ENCODE assay signal across 16 cellular contexts in the genomic region with DNA sequence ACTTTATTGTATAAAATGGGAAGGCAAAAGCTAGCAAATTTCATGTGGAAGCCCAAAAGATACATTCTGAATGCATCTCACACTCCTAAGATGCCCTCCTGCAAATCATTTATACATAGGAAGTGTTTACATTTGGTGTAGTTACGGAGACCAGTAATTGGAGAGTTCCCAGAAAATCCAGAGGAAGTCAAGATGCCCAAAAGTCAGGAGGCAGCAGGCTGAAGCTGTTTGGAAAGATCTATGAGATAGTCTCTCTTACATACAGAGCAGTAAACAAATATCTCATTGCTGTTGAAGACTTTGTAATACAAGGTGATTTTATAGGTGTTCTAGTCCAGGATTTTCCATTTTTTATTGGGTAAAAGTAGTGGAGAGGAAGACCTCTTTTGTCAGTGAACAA. TPM values are rescaled to one million over a fixed set of nuclear protein-coding genes. Genes with fewer than 3 reads are reported as not detected.
A peak's percentile ranks its signal among the peaks of the same experiment; 100 is the strongest.
DNase-seq lines count a peak whose midpoint lies in the region; ATAC-seq, FAIRE-seq and TF ChIP-seq lines count a peak whose summit lies in the region.
"Had no signal": no experiment of that assay in that cellular context is flagged by ENCODE, and none has a peak within 500 bp of the region (broad histone marks: within the 10 kb centered on the region; RNA-seq: fewer than 3 reads in every experiment).

No MANE protein-coding gene starts in this region.

- TF ChIP-seq CTCF in C4-2B (conservative IDR thresholded peaks at IDR 0.05) (no peak), VCaP (conservative IDR thresholded peaks at IDR 0.05) (no peak), gastrocnemius medialis (IDR thresholded peaks at IDR 0.05 in 4 of 5, conservative IDR thresholded peaks at IDR 0.05 in 1 of 5) (no peak), SK-N-SH (IDR thresholded peaks at IDR 0.05) (no peak)

- intact Hi-C loops in gastrocnemius medialis (cut with DNase I; ENCODE audit: low total_unique reads) = no loop called here

- 88% methylated on average over 1 of the region's 1 CpG for WGBS in SK-N-SH (ENCODE audit: low lambda C conversion rate)

- in situ Hi-C loops in gastrocnemius medialis (cut with MboI; ENCODE audit: low sequenced_read_pairs in 4 of 4) = no loop called here

- H3K36me3 ChIP-seq in Karpas-422 (ENCODE audit: insufficient read depth, low read length) (no peaks in the 10 kb centered on the region), gastrocnemius medialis (peaks cover 3 to 4% of the 10 kb centered on the region in 2 donors), SK-N-SH (replicated peaks in 1 of 2; ENCODE audit: control insufficient read depth in 1 of 2, insufficient read depth in 2 of 2, low read length in 1 of 2) (no peaks in the 10 kb centered on the region)

- no peak for TF ChIP-seq RAD21 in SK-N-SH (IDR thresholded peaks at IDR 0.05; ENCODE audit: low read length)

- no peaks in the 10 kb centered on the region for H3K27me3 ChIP-seq in Karpas-422 (ENCODE audit: low read length)
- H3K27me3 ChIP-seq in gastrocnemius medialis = no peaks in the 10 kb centered on the region
- no peaks in the 10 kb centered on the region for H3K27me3 ChIP-seq in SK-N-SH (ENCODE audit: insufficient read depth)

- H3K4me3 ChIP-seq in Karpas-422 (ENCODE audit: low read length) (no peak overlapping the region), gastrocnemius medialis (no peak overlapping the region), SK-N-SH (ENCODE audit: low read depth in 2 of 2, low read length in 1 of 2) (no peak overlapping the region)
- H3K4me3 ChIP-seq: A549 had no signal

- H3K27ac ChIP-seq in C4-2B = peak overlapping the region; percentile 65
- no peak overlapping the region for H3K27ac ChIP-seq in Karpas-422 (ENCODE audit: low read length)
- H3K27ac ChIP-seq in VCaP = peak overlapping the region; percentile 49
- peak overlapping the region in 3 of 4 donors; percentile 11 to 47 (median 33) for H3K27ac ChIP-seq in gastrocnemius medialis
- no peak overlapping the region for H3K27ac ChIP-seq in SK-N-SH (ENCODE audit: low read depth in 2 of 2, low read length in 1 of 2)
- H3K27ac ChIP-seq: A549 had no signal

- no peak overlapping the region for H3K4me2 ChIP-seq in Karpas-422 (ENCODE audit: low read depth, low read length, poor library complexity, severe bottlenecking)
- H3K4me2 ChIP-seq in SK-N-SH = no peak overlapping the region
- H3K4me2 ChIP-seq: A549 had no signal

- no peaks in the 10 kb centered on the region for H4K20me1 ChIP-seq in Karpas-422 (ENCODE audit: insufficient read depth, low read depth, low read length)
- no peaks in the 10 kb centered on the region for H4K20me1 ChIP-seq in SK-N-SH (ENCODE audit: insufficient read depth)

- no peak for TF ChIP-seq EP300 in SK-N-SH (IDR thresholded peaks at IDR 0.05; ENCODE audit: borderline replicate concordance in 1 of 2, low read depth in 1 of 2, low read length in 1 of 2)

- peak overlapping the region; percentile 39; the same call in 1 of the 2 replicates for H2AFZ ChIP-seq in Karpas-422 (ENCODE audit: low read length)
- H2AFZ ChIP-seq in SK-N-SH (ENCODE audit: low read depth) = no peak overlapping the region

- H3K4me1 ChIP-seq in Karpas-422 (ENCODE audit: low read length) (0 out of 2 replicates have a peak, but pooled peaks cover 2% of the 10 kb centered on the region), gastrocnemius medialis (peaks cover 55 to 81% of the 10 kb centered on the region in 2 donors), SK-N-SH (ENCODE audit: control insufficient read depth in 1 of 2, insufficient read depth in 2 of 2, low read depth in 1 of 2, low read length in 1 of 2) (no peaks in the 10 kb centered on the region)
- H3K4me1 ChIP-seq: A549 had no signal

- H3K9ac ChIP-seq in Karpas-422 (ENCODE audit: low read length) (no peak overlapping the region), SK-N-SH (no peak overlapping the region)

- H3K9me2 ChIP-seq in Karpas-422 (replicated peaks; ENCODE audit: insufficient read depth, low read length) = no peaks in the 10 kb centered on the region
- no peaks in the 10 kb centered on the region for H3K9me2 ChIP-seq in SK-N-SH

- POLR2A ChIA-PET in SK-N-SH (lab: Yijun Ruan, JAX) = interaction anchor here (0.6 kb wide), 1 partner anchor 28 kb away, joined by 3 read pairs; no protein-coding TSS in a partner anchor

- FAIRE-seq in urothelium cell line (lab: Jason Lieb, UNC) = no peak
- FAIRE-seq: A549, HepG2 had no signal

- ATAC-seq in gastrocnemius medialis = no peak
- ATAC-seq: A549; CD8-positive, alpha-beta T cell; HepG2 had no signal

- TF ChIP-seq POLR2A in gastrocnemius medialis (IDR thresholded peaks at IDR 0.05) = no peak

- H3K79me2 ChIP-seq in Karpas-422 (ENCODE audit: low read length) = peaks cover 46% of the 10 kb centered on the region
- peaks cover 8% of the 10 kb centered on the region; the same call in 1 of the 2 replicates for H3K79me2 ChIP-seq in SK-N-SH (ENCODE audit: insufficient read depth)

- no peaks in the 10 kb centered on the region for H3F3A ChIP-seq in SK-N-SH (replicated peaks; ENCODE audit: insufficient read depth)

- H3K9me3 ChIP-seq in Karpas-422 (ENCODE audit: low read length) (no peaks in the 10 kb centered on the region), gastrocnemius medialis (no peaks in the 10 kb centered on the region), SK-N-SH (no peaks in the 10 kb centered on the region)
- H3K9me3 ChIP-seq: A549 had no signal

- CTCF ChIA-PET in SK-N-SH (lab: Yijun Ruan, JAX) = interaction anchor here (1.2 to 1.7 kb wide), 3 partner anchors 11 to 53 kb away, joined by 3 to 4 read pairs (median 3); a partner anchor contains a TSS

- DNase-seq in Karpas-422 = no peak
- DNase-seq in gastrocnemius medialis = no peak
- DNase-seq in SK-N-SH = no peak
- no peak for DNase-seq in urothelium cell line (ENCODE audit: low spot score)
- DNase-seq in HCEC 1CT = no peak
- DNase-seq: AML-193; Calu3; CD8-positive, alpha-beta T cell; DMS79 treated with DMSO at 0.1 percent for 48 hours; GF-D8; GOT3; H9 had no signal

TF ChIP-seq in SK-N-SH, 30 proteins besides CTCF, POLR2A, EP300 and RAD21 (continues in another document):
- TF ChIP-seq TEAD4 (IDR thresholded peaks at IDR 0.05; ENCODE audit: borderline replicate concordance, insufficient read depth) (no peak), NFIC (IDR thresholded peaks at IDR 0.05; ENCODE audit: borderline replicate concordance) (no peak), GABPA (IDR thresholded peaks at IDR 0.05; ENCODE audit: low read depth) (no peak), RFX5 (IDR thresholded peaks at IDR 0.05; ENCODE audit: low read length) (no peak), POLR2AphosphoS5 (IDR thresholded peaks at IDR 0.05; ENCODE audit: low read depth, low read length) (no peak), NRF1 (IDR thresholded peaks at IDR 0.05; ENCODE audit: low read depth, low read length) (no peak), YY1 (IDR thresholded peaks at IDR 0.05; ENCODE audit: low read depth) (no peak), CHD2 (IDR thresholded peaks at IDR 0.05; ENCODE audit: low read length, partially characterized antibody) (no peak)
- TF ChIP-seq, protein P1, sequence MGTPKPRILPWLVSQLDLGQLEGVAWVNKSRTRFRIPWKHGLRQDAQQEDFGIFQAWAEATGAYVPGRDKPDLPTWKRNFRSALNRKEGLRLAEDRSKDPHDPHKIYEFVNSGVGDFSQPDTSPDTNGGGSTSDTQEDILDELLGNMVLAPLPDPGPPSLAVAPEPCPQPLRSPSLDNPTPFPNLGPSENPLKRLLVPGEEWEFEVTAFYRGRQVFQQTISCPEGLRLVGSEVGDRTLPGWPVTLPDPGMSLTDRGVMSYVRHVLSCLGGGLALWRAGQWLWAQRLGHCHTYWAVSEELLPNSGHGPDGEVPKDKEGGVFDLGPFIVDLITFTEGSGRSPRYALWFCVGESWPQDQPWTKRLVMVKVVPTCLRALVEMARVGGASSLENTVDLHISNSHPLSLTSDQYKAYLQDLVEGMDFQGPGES (IDR thresholded peaks at IDR 0.05; ENCODE audit: low read depth, low read length) = no peak
- TF ChIP-seq, protein P2, sequence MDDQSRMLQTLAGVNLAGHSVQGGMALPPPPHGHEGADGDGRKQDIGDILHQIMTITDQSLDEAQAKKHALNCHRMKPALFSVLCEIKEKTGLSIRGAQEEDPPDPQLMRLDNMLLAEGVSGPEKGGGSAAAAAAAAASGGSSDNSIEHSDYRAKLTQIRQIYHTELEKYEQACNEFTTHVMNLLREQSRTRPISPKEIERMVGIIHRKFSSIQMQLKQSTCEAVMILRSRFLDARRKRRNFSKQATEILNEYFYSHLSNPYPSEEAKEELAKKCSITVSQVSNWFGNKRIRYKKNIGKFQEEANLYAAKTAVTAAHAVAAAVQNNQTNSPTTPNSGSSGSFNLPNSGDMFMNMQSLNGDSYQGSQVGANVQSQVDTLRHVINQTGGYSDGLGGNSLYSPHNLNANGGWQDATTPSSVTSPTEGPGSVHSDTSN (IDR thresholded peaks at IDR 0.05) = no peak
- TF ChIP-seq, protein P3, sequence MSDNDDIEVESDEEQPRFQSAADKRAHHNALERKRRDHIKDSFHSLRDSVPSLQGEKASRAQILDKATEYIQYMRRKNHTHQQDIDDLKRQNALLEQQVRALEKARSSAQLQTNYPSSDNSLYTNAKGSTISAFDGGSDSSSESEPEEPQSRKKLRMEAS (IDR thresholded peaks at IDR 0.05; ENCODE audit: low read depth) = no peak

RNA-seq across cellular contexts. Expression of a gene that starts 8.8 kb away (rescaled TPM):
- 92.6 and 109 TPM in 2 replicates for total RNA-seq in Karpas-422 (2014; rRNA removed; shearing (Covaris generic); ENCODE audit: low replicate concordance)
- 100 to 1,000 TPM; 118 to 301 (median 222) TPM for total RNA-seq in gastrocnemius medialis
- 5.7 and 8.0 TPM in 2 replicates for polyA plus RNA-seq in SK-N-SH (2012; rRNA removed)
- polyA plus RNA-seq in SK-N-SH (2012; cell fraction: cytosol; rRNA removed) = 6.1 and 7.3 TPM in 2 replicates
- polyA plus RNA-seq in SK-N-SH (2012; cell fraction: nucleus; rRNA removed) = 8.2 and 11.2 TPM in 2 replicates

RNA-seq across cellular contexts. Expression of a gene that starts 53.4 kb away (rescaled TPM):
- total RNA-seq in Karpas-422 (2014; rRNA removed; shearing (Covaris generic); ENCODE audit: low replicate concordance) = 72.9 and 92.8 TPM in 2 replicates
- total RNA-seq in gastrocnemius medialis = 10 to 100 TPM in 2 of 4 donors, 1 to 10 TPM in 2; 5.7 to 10.8 (median 9.3) TPM
- polyA plus RNA-seq in SK-N-SH (2012; rRNA removed) = 19.9 and 23.8 TPM in 2 replicates
- 13.0 and 15.8 TPM in 2 replicates for polyA plus RNA-seq in SK-N-SH (2012; cell fraction: cytosol; rRNA removed)
- 38.8 and 45.1 TPM in 2 replicates for polyA plus RNA-seq in SK-N-SH (2012; cell fraction: nucleus; rRNA removed)

Comparison
In these comparisons a context has a peak if more than half of its experiments do, and no peak if none do; other contexts are left out.
1. H3K27ac ChIP-seq: peak in C4-2B (single experiment), VCaP (single experiment) and gastrocnemius medialis (3 of 4); none in Karpas-422 (single experiment) and SK-N-SH (0 of 2).